In genomic region chr13:48975101-48975925, GRCh38 we compare ENCODE assay signal across 8 cellular contexts. TPM values are rescaled to one million over a fixed set of nuclear protein-coding genes. Genes with fewer than 3 reads are reported as not detected.
DNase-seq lines count a peak whose midpoint lies in the region; ATAC-seq and TF ChIP-seq lines count a peak whose summit lies in the region.

Gene FNDC3A (plus strand): TSS chr13:48975912. CDS start chr13:49006191, 30,279 bp downstream.

- TF ChIP-seq CTCF in foreskin keratinocyte (conservative IDR thresholded peaks at IDR 0.05) (peak; percentile 27), neural progenitor cell (IDR thresholded peaks at IDR 0.05) (peak; percentile 11)

- H3K27me3 ChIP-seq in foreskin keratinocyte, result no peaks in the 10 kb centered on the region
- peaks cover 12% of the 10 kb centered on the region for H3K27me3 ChIP-seq in neural progenitor cell
- H3K27me3 ChIP-seq in thymus (ENCODE audit: control insufficient read depth, insufficient read depth), result no peaks in the 10 kb centered on the region

- H3F3A ChIP-seq in neural progenitor cell (ENCODE audit: low read depth), result peaks cover 26% of the 10 kb centered on the region

- H3K9me3 Mint-ChIP-seq in neural progenitor cell, result peaks cover 16% of the 10 kb centered on the region

- H3K9me3 ChIP-seq in neural progenitor cell (ENCODE audit: low read depth) (no peaks in the 10 kb centered on the region), thymus (ENCODE audit: control insufficient read depth) (no peaks in the 10 kb centered on the region)

- H3K36me3 ChIP-seq in neural progenitor cell, result no peaks in the 10 kb centered on the region
- H3K36me3 ChIP-seq in thymus (ENCODE audit: control insufficient read depth, insufficient read depth), result no peaks in the 10 kb centered on the region

- H3K9ac ChIP-seq in neural progenitor cell, result peak within 1 kb of the TSS; percentile 46

- peak within 1 kb of the TSS; percentile 71 for H3K4me3 ChIP-seq in neural progenitor cell
- H3K4me3 ChIP-seq in thymus (ENCODE audit: low read length), result peak within 1 kb of the TSS; percentile 95

- no peaks in the 10 kb centered on the region for H3K36me3 Mint-ChIP-seq in neural progenitor cell

- H3K27ac ChIP-seq in foreskin keratinocyte, result peak within 1 kb of the TSS; percentile 97
- H3K27ac ChIP-seq in neural progenitor cell, result peak within 1 kb of the TSS; percentile 92
- peak within 1 kb of the TSS; percentile 100 for H3K27ac ChIP-seq in thymus (ENCODE audit: low read depth)

- WGBS in thymus, result under 1% methylated on average over 63 of the region's 63 CpGs

- H3K27me3 Mint-ChIP-seq in neural progenitor cell (ENCODE audit: insufficient read depth, low read depth), result no peaks in the 10 kb centered on the region

- H3K4me3 Mint-ChIP-seq in neural progenitor cell, result peak within 1 kb of the TSS; percentile 97

- peaks cover 34% of the 10 kb centered on the region for H4K20me1 ChIP-seq in neural progenitor cell (ENCODE audit: low read depth)

- peaks cover 38% of the 10 kb centered on the region for H3K79me2 ChIP-seq in neural progenitor cell (ENCODE audit: low read depth)

- peak within 1 kb of the TSS; percentile 97 for H3K27ac Mint-ChIP-seq in neural progenitor cell

- peak; percentile 14 for ATAC-seq in GM18858 (IDR thresholded peaks at IDR 0.05; ENCODE audit: unreplicated experiment)
- peak; percentile 18 for ATAC-seq in HG03378 (IDR thresholded peaks at IDR 0.05; ENCODE audit: unreplicated experiment)
- peak; percentile 47 for ATAC-seq in foreskin keratinocyte

- H3K4me1 ChIP-seq in foreskin keratinocyte (peaks cover 15% of the 10 kb centered on the region), neural progenitor cell (peaks cover 19% of the 10 kb centered on the region), thymus (ENCODE audit: control insufficient read depth, insufficient read depth, low read length) (peaks cover 2% of the 10 kb centered on the region)

- DNase-seq in Ammon's horn (ENCODE audit: low spot score) (peak; percentile 56), OCI-M1 (lab: John Stamatoyannopoulos, UW) (peak; percentile 80), foreskin keratinocyte (peak; percentile 34 to 51), neural progenitor cell (ENCODE audit: low spot score) (peak; percentile 91)
- DNase-seq in activated T-helper 9 cell treated with anti-CD3 and anti-CD28 coated beads, Interleukin-2, amount 50 U/mL, for 16 hours (ENCODE audit: low read depth), result peak; percentile 13

- H3K4me1 Mint-ChIP-seq in neural progenitor cell, result peaks cover 24% of the 10 kb centered on the region

- peak within 1 kb of the TSS; percentile 89 for H3K4me2 ChIP-seq in neural progenitor cell

- peak within 1 kb of the TSS; percentile 91 for H2AFZ ChIP-seq in neural progenitor cell (replicated peaks)

RNA-seq across cellular contexts. Expression of gene FNDC3A, which starts in this region (rescaled TPM):
- 29.4 and 34.9 TPM in 2 replicates for total RNA-seq in foreskin keratinocyte
- polyA plus RNA-seq in foreskin keratinocyte, result 5.2 and 5.4 TPM in 2 replicates
- total RNA-seq in neural progenitor cell (ENCODE audit: low replicate concordance), result 53.2 and 69.3 TPM in 2 replicates
- 28.5 TPM for polyA plus RNA-seq in thymus

Comparison
In these comparisons a context has a peak if more than half of its experiments do, and no peak if none do; other contexts are left out.
1. Peak in every context shown above with its lines: DNase-seq, ATAC-seq, H3K4me3 ChIP-seq and H3K27ac ChIP-seq.
2. DNase-seq: peak in every context shown above with its lines; median percentile 91 in neural progenitor cell; 80 in OCI-M1; 56 in Ammon's horn; 42 in foreskin keratinocyte; 13 in activated T-helper 9 cell treated with anti-CD3 and anti-CD28 coated beads, Interleukin-2, amount 50 U/mL, for 16 hours.